ENCODE assay signal across 22 cellular contexts in genomic region chr11:31822604-31823371, GRCh38. TPM values are rescaled to one million over a fixed set of nuclear protein-coding genes. Genes with fewer than 3 reads are reported as not detected.
"Had no signal": no experiment of that assay in that cellular context is flagged by ENCODE, and none has a peak within 500 bp of the region (broad histone marks: within the 10 kb centered on the region; RNA-seq: fewer than 3 reads in every experiment).

No MANE protein-coding gene starts in this region.

- DNase-seq: activated CD4-positive, alpha-beta memory T cell treated with anti-CD3 and anti-CD28 coated beads for 36 hours; activated CD8-positive, alpha-beta memory T cell treated with anti-CD3 and anti-CD28 coated beads, Interleukin-2, amount 10 ng/mL, durations not matched to agents 7 days and 5 days; activated effector memory CD4-positive, alpha-beta T cell treated with Interleukin-2 at 50 U/mL for 16 hours; activated T-cell treated with anti-CD3 and anti-CD28 coated beads, Interleukin-2, amount 50 U/mL, for 24 hours; adrenal gland; caudate nucleus; foreskin fibroblast; left colon; naive thymus-derived CD4-positive, alpha-beta T cell; stimulated activated CD4-positive, alpha-beta T cell treated with anti-CD3 and anti-CD28 coated beads, Interleukin-4, amount 100 ng/mL, for 1 hour; stimulated activated naive B cell treated with anti-CD40 and anti-IgM and Interleukin-4, amounts not matched to agents 10 μg/mL and 1 μg/mL and 100 μg/mL, for 72 hours; T-helper 17 cell; tibial artery; WERI-Rb-1 had no signal

- H3K4me3 ChIP-seq: adrenal gland, lung, right atrium auricular region, tibial artery had no signal

- H3K9me3 ChIP-seq: adrenal gland, right atrium auricular region had no signal

- FAIRE-seq: colon, islet of Langerhans, urothelium cell line had no signal

- H3K36me3 ChIP-seq: adrenal gland, right atrium auricular region, tibial artery, WERI-Rb-1 had no signal

- H3K27ac ChIP-seq: adrenal gland, right atrium auricular region, tibial artery, WERI-Rb-1 had no signal

- ATAC-seq: activated CD8-positive, alpha-beta memory T cell treated with anti-CD3 and anti-CD28 coated beads, Interleukin-2, amount 10 ng/mL, durations not matched to agents 7 days and 5 days; left colon; naive thymus-derived CD4-positive, alpha-beta T cell; stimulated activated naive B cell treated with anti-CD40 and anti-IgM and Interleukin-4, amounts not matched to agents 10 μg/mL and 1 μg/mL and 100 μg/mL, for 72 hours; T-helper 17 cell had no signal

RNA-seq across cellular contexts. Expression of gene PAX6, which starts 11.7 kb away (rescaled TPM):
- total RNA-seq: activated CD4-positive, alpha-beta memory T cell treated with anti-CD3 and anti-CD28 coated beads for 36 hours; activated CD8-positive, alpha-beta memory T cell treated with anti-CD3 and anti-CD28 coated beads, Interleukin-2, amount 10 ng/mL, durations not matched to agents 7 days and 5 days; lung; naive thymus-derived CD4-positive, alpha-beta T cell; posterior vena cava; right atrium auricular region; skeletal muscle tissue; subcutaneous adipose tissue; T-helper 17 cell had no signal
- polyA plus RNA-seq: naive thymus-derived CD4-positive, alpha-beta T cell had no signal
